ENCODE assay signal across 22 cellular contexts in genomic region chr4:169557061-169557636, GRCh38. TPM values are rescaled to one million over a fixed set of nuclear protein-coding genes. Genes with fewer than 3 reads are reported as not detected.
DNase-seq lines count a peak whose midpoint lies in the region; ATAC-seq and TF ChIP-seq lines count a peak whose summit lies in the region.
"Had no signal": no experiment of that assay in that cellular context is flagged by ENCODE, and none has a peak within 500 bp of the region (broad histone marks: within the 10 kb centered on the region; RNA-seq: fewer than 3 reads in every experiment).

No MANE protein-coding gene starts in this region.

- CTCF ChIA-PET in SK-N-SH (lab: Yijun Ruan, JAX) = interaction anchor here (1.5 kb wide), 2 partner anchors 9 to 633 kb away, joined by 4 to 5 read pairs; no protein-coding TSS in a partner anchor

- H3K9me3 ChIP-seq in SK-N-SH = no peaks in the 10 kb centered on the region
- H3K9me3 ChIP-seq: esophagus muscularis mucosa, SJCRH30, upper lobe of left lung had no signal

- no peak for TF ChIP-seq RAD21 in SK-N-SH (IDR thresholded peaks at IDR 0.05; ENCODE audit: low read length)

- H4K20me1 ChIP-seq in SK-N-SH (ENCODE audit: insufficient read depth) = no peaks in the 10 kb centered on the region

- peak; percentile 26 for DNase-seq in HS-27A (ENCODE audit: low read depth)
- no peak for DNase-seq in SK-N-SH
- DNase-seq in fibroblast of the aortic adventitia (ENCODE audit: low read depth) = peak; percentile 13
- DNase-seq in retinal pigment epithelial cell (ENCODE audit: low read depth) = peak; percentile 17
- DNase-seq in NCI-H1417 (lab: John Stamatoyannopoulos, UW) = no peak
- DNase-seq in DMS114 treated with DMSO at 0.1 percent for 48 hours (lab: John Stamatoyannopoulos, UW; ENCODE audit: unreplicated experiment) = no peak
- DNase-seq: activated CD4-positive, alpha-beta memory T cell treated with anti-CD3 and anti-CD28 coated beads, Interleukin-2, amount 10 ng/mL, durations not matched to agents 7 days and 5 days; activated naive CD4-positive, alpha-beta T cell treated with Interleukin-2 at 50 U/mL for 16 hours; activated T-cell treated with anti-CD3 and anti-CD28 coated beads for 4 hours; anterior cingulate cortex; effector memory CD4-positive, alpha-beta T cell; head of caudate nucleus; left ventricle myocardium superior; NCI-H187; NCI-H345; nucleus accumbens; SJCRH30; T-helper 17 cell; upper lobe of left lung had no signal

- POLR2A ChIA-PET in SK-N-SH (lab: Yijun Ruan, JAX) = no interaction called here

- H3K4me2 ChIP-seq in SK-N-SH = no peak overlapping the region
- H3K4me2 ChIP-seq: PC-9 had no signal

- peak overlapping the region in 1 of 2 experiments; percentile 22; a peak in 1 of 4 replicates for H3K27ac ChIP-seq in SK-N-SH (ENCODE audit: low read depth in 2 of 2, low read length in 1 of 2)
- H3K27ac ChIP-seq: esophagus muscularis mucosa, PC-9, SJCRH30, upper lobe of left lung had no signal

- 60% methylated on average over 1 of the region's 1 CpG for WGBS in SK-N-SH (ENCODE audit: low lambda C conversion rate)

- H3K79me2 ChIP-seq in SK-N-SH (ENCODE audit: insufficient read depth) = no peaks in the 10 kb centered on the region

- no peak overlapping the region for H3K9ac ChIP-seq in SK-N-SH

- H3K4me1 ChIP-seq in SK-N-SH (ENCODE audit: control insufficient read depth in 1 of 2, insufficient read depth in 2 of 2, low read depth in 1 of 2, low read length in 1 of 2) = peaks cover 0 to 5% of the 10 kb centered on the region in 2 experiments; a peak in 1 of 4 replicates
- H3K4me1 ChIP-seq: SJCRH30, upper lobe of left lung had no signal

- H3K27me3 ChIP-seq in SK-N-SH (ENCODE audit: insufficient read depth) = no peaks in the 10 kb centered on the region
- H3K27me3 ChIP-seq: esophagus muscularis mucosa, SJCRH30, upper lobe of left lung had no signal

- H3K4me3 ChIP-seq in SK-N-SH (ENCODE audit: low read depth in 2 of 2, low read length in 1 of 2) (no peak overlapping the region), fibroblast of the aortic adventitia (ENCODE audit: low read depth, low read length) (no peak overlapping the region), retinal pigment epithelial cell (ENCODE audit: low read length) (no peak overlapping the region)
- H3K4me3 ChIP-seq: esophagus muscularis mucosa, PC-9, SJCRH30, upper lobe of left lung had no signal

- TF ChIP-seq EP300 in SK-N-SH (IDR thresholded peaks at IDR 0.05; ENCODE audit: borderline replicate concordance in 1 of 2, low read depth in 1 of 2, low read length in 1 of 2) = no peak

- H3F3A ChIP-seq in SK-N-SH (replicated peaks; ENCODE audit: insufficient read depth) = peaks cover 11% of the 10 kb centered on the region

- no peak for ATAC-seq in HG03520 (IDR thresholded peaks at IDR 0.05; ENCODE audit: unreplicated experiment)
- ATAC-seq: left ventricle myocardium superior, T-helper 17 cell had no signal

- no peaks in the 10 kb centered on the region for H3K9me2 ChIP-seq in SK-N-SH

- TF ChIP-seq CTCF in SK-N-SH (IDR thresholded peaks at IDR 0.05) = no peak
- TF ChIP-seq CTCF in fibroblast of the aortic adventitia (IDR thresholded peaks at IDR 0.05; ENCODE audit: insufficient read depth, low read length) = no peak
- TF ChIP-seq CTCF in retinal pigment epithelial cell (conservative IDR thresholded peaks at IDR 0.05; ENCODE audit: low read depth, low read length) = no peak

- H3K36me3 ChIP-seq in SK-N-SH (replicated peaks in 1 of 2; ENCODE audit: control insufficient read depth in 1 of 2, insufficient read depth in 2 of 2, low read length in 1 of 2) = peaks cover 39% of the 10 kb centered on the region in 2 experiments
- H3K36me3 ChIP-seq: SJCRH30 had no signal

- H2AFZ ChIP-seq in SK-N-SH (ENCODE audit: low read depth) = no peak overlapping the region
- H2AFZ ChIP-seq: PC-9 had no signal

TF ChIP-seq in SK-N-SH, 30 proteins besides CTCF, POLR2A, EP300 and RAD21:
- TF ChIP-seq FOSL2 (IDR thresholded peaks at IDR 0.05; ENCODE audit: borderline replicate concordance, low read depth) (0 out of 2 replicates have a peak, but pooled peaks have one; percentile 12), RXRA (IDR thresholded peaks at IDR 0.05; ENCODE audit: borderline replicate concordance, low read depth) (peak; percentile 12; the same call in 1 of the 2 replicates), USF1 (IDR thresholded peaks at IDR 0.05; ENCODE audit: borderline replicate concordance, low read depth) (no peak)

RNA-seq across cellular contexts. Expression of gene NEK1, which starts 55.2 kb away (rescaled TPM):
- 2.0 and 2.7 TPM in 2 replicates for polyA plus RNA-seq in SK-N-SH (2012; rRNA removed)
- polyA plus RNA-seq in SK-N-SH (2012; cell fraction: cytosol; rRNA removed) = 3.4 and 4.3 TPM in 2 replicates
- 2.6 and 3.7 TPM in 2 replicates for polyA plus RNA-seq in SK-N-SH (2012; cell fraction: nucleus; rRNA removed)
- total RNA-seq in fibroblast of the aortic adventitia (ENCODE audit: low replicate concordance) = 18.2 and 19.9 TPM in 2 replicates

Comparison
In these comparisons a context has a peak if more than half of its experiments do, and no peak if none do; other contexts are left out.
1. DNase-seq: peak in HS-27A (single experiment), fibroblast of the aortic adventitia (single experiment) and retinal pigment epithelial cell (single experiment); none in SK-N-SH (single experiment), NCI-H1417 (0 of 3) and DMS114 treated with DMSO at 0.1 percent for 48 hours (single experiment).